In genomic region chr6:110033101-110033500, GRCh38 we compare ENCODE assay signal across 10 cellular contexts. TPM values are rescaled to one million over a fixed set of nuclear protein-coding genes. Genes with fewer than 3 reads are reported as not detected.
"Had no signal": no experiment of that assay in that cellular context is flagged by ENCODE, and none has a peak within 500 bp of the region (broad histone marks: within the 10 kb centered on the region; RNA-seq: fewer than 3 reads in every experiment).

No MANE protein-coding gene starts in this region.

- H3K4me1 Mint-ChIP-seq: IgD-negative memory B cell had no signal

- H3K27ac ChIP-seq: HL-60, KMS-11 had no signal

- ATAC-seq: HepG2 had no signal

- H3K9me3 Mint-ChIP-seq: IgD-negative memory B cell had no signal

- H3K4me3 Mint-ChIP-seq: IgD-negative memory B cell had no signal

- H3K36me3 Mint-ChIP-seq: IgD-negative memory B cell had no signal

- DNase-seq: GOT3, H7, HCEC 1CT, KBM-7 had no signal

- H3K27ac Mint-ChIP-seq: IgD-negative memory B cell had no signal

- H3K4me2 ChIP-seq: KMS-11 had no signal

- H3K27me3 Mint-ChIP-seq: IgD-negative memory B cell had no signal

- H3K9ac ChIP-seq: KMS-11 had no signal

RNA-seq across cellular contexts. Expression of gene GPR6, which starts 55.0 kb away (rescaled TPM):
- total RNA-seq: H4, HepG2, HT1080 had no signal
- polyA plus RNA-seq: HepG2, IgD-negative memory B cell had no signal
